Comparison of ENCODE assay signal across 24 cellular contexts in genomic region chr4:84215218-84215617, GRCh38.
"Had no signal": no experiment of that assay in that cellular context is flagged by ENCODE, and none has a peak within 500 bp of the region (broad histone marks: within the 10 kb centered on the region; RNA-seq: fewer than 3 reads in every experiment).

No MANE protein-coding gene starts in this region.

- H3K9me3 ChIP-seq: adrenal gland had no signal

- H3K27ac ChIP-seq: adrenal gland, breast epithelium had no signal

- DNase-seq: activated CD4-positive, alpha-beta T cell treated with anti-CD3 and anti-CD28 coated beads for 4 hours; activated CD8-positive, alpha-beta memory T cell treated with anti-CD3 and anti-CD28 coated beads, Interleukin-2, amount 50 U/mL, for 4 hours; activated CD8-positive, alpha-beta T cell treated with anti-CD3 and anti-CD28 coated beads for 36 hours; activated naive CD4-positive, alpha-beta T cell treated with anti-CD3 and anti-CD28 coated beads, Interleukin-2, amount 50 U/mL, for 16 hours; activated naive CD8-positive, alpha-beta T cell treated with anti-CD3 and anti-CD28 coated beads, Interleukin-2, amount 10 ng/mL, durations not matched to agents 7 days and 5 days; activated T-cell treated with anti-CD3 and anti-CD28 coated beads, Interleukin-2, amount 50 U/mL, for 72 hours; adrenal gland; anterior cingulate cortex; caudate nucleus; Kasumi-1; KBM-7; NCI-H1092; NCI-H1417; NCI-H1930; NCI-H2171; NCI-H2227 treated with DMSO at 0.1 percent for 48 hours; NCI-H446 treated with DMSO at 0.1 percent for 48 hours; NCI-H526 treated with DMSO at 0.1 percent for 48 hours; NK-92 treated with Interleukin-12 subunit alpha and Interleukin-12 subunit beta, amount 100 ng/mL, for 24 hours; SIG-M5; T-cell; T-helper 2 cell had no signal

- ATAC-seq: activated CD4-positive, CD25-positive, alpha-beta regulatory T cell treated with anti-CD3 and anti-CD28 coated beads, Interleukin-2, amount 50 U/mL, for 24 hours; activated CD8-positive, alpha-beta T cell treated with anti-CD3 and anti-CD28 coated beads for 36 hours; activated T-cell treated with anti-CD3 and anti-CD28 coated beads, Interleukin-2, amount 50 U/mL, for 72 hours; T-cell had no signal

- H3K27me3 ChIP-seq: adrenal gland, breast epithelium had no signal

- H3K4me1 ChIP-seq: adrenal gland, breast epithelium had no signal

- H3K36me3 ChIP-seq: adrenal gland, breast epithelium had no signal

- H3K4me3 ChIP-seq: adrenal gland, breast epithelium had no signal
